In genomic region chr1:28099050-28099769, GRCh38 we compare ENCODE assay signal across 27 cellular contexts. TPM values are rescaled to one million over a fixed set of nuclear protein-coding genes. Genes with fewer than 3 reads are reported as not detected.
DNase-seq lines count a peak whose midpoint lies in the region; ATAC-seq, FAIRE-seq and TF ChIP-seq lines count a peak whose summit lies in the region.
"Had no signal": no experiment of that assay in that cellular context is flagged by ENCODE, and none has a peak within 500 bp of the region (broad histone marks: within the 10 kb centered on the region; RNA-seq: fewer than 3 reads in every experiment).

No MANE protein-coding gene starts in this region.

- H3K27ac ChIP-seq in colonic mucosa = no peak overlapping the region
- no peak overlapping the region for H3K27ac ChIP-seq in HepG2 (ENCODE audit: extremely low read length, insufficient read depth, low read length)
- H3K27ac ChIP-seq: adrenal gland, cardiac muscle cell, epithelial cell of prostate, lower lobe of right lung, stomach, transverse colon had no signal

- in situ Hi-C loops in HepG2 (cut with HindIII; ENCODE audit: extremely low pct_ligation_motif_present, low pct_unique_long_range_greater_than_20kb) = loop anchor here (25.0 kb wide), 1 partner anchor 263 kb away; the partner anchor contains the start of gene PHACTR4

- H3K9ac ChIP-seq in colonic mucosa (ENCODE audit: low read depth in 2 of 2, low read length in 2 of 2) (no peak overlapping the region), HepG2 (ENCODE audit: insufficient read depth, low read depth, low read length) (no peak overlapping the region)

- TF ChIP-seq CTCF in colonic mucosa (IDR thresholded peaks at IDR 0.05) (no peak), HepG2 (CRISPR knock-in tag; IDR thresholded peaks at IDR 0.05) (no peak)

- H3K4me3 ChIP-seq in colonic mucosa (no peak overlapping the region), HepG2 (replicated peaks in 1 of 3; ENCODE audit: insufficient read depth in 1 of 3, low read depth in 2 of 3, low read length in 3 of 3) (no peak overlapping the region)
- H3K4me3 ChIP-seq: adrenal gland, cardiac muscle cell, HAP-1, lower lobe of right lung, Peyer's patch, stomach, transverse colon had no signal

- no peak for TF ChIP-seq POLR2A in HepG2 (IDR thresholded peaks at IDR 0.05; ENCODE audit: insufficient read depth in 1 of 2, low read depth in 2 of 2, low read length in 2 of 2)

- intact Hi-C loops in colonic mucosa (cut with DNase I) (no loop called here), HepG2 (cut with micrococcal nuclease; ENCODE audit: unreplicated experiment) (loop anchor here (10.0 kb wide), 1 partner anchor 66 kb away; no protein-coding TSS in a partner anchor)

- TF ChIP-seq EP300 in HepG2 (IDR thresholded peaks at IDR 0.05; ENCODE audit: low read depth in 2 of 2, low read length in 2 of 2) = no peak
- no peak for TF ChIP-seq EP300 in HepG2 (CRISPR knock-in tag; IDR thresholded peaks at IDR 0.05; ENCODE audit: borderline replicate concordance)

- no peaks in the 10 kb centered on the region for H3K79me2 ChIP-seq in HepG2 (ENCODE audit: insufficient read depth, low read length)

- no peak for TF ChIP-seq RAD21 in HepG2 (CRISPR knock-in tag; IDR thresholded peaks at IDR 0.05)

- H4K20me1 ChIP-seq in HepG2 (ENCODE audit: insufficient read depth, low read length) = no peaks in the 10 kb centered on the region

- no TSS peak for BruUV-seq in HepG2 (replicated peaks; lab: Mats Ljungman, UMichigan)

- H3K4me2 ChIP-seq in HepG2 (ENCODE audit: low read depth, low read length) = no peak overlapping the region

- WGBS in HepG2 (ENCODE audit: low lambda C conversion rate) = 40% methylated on average over 5 of the region's 5 CpGs

- H3K9me3 ChIP-seq in colonic mucosa = no peaks in the 10 kb centered on the region
- H3K9me3 ChIP-seq in HepG2 (ENCODE audit: low read length) = no peaks in the 10 kb centered on the region
- H3K9me3 ChIP-seq: adrenal gland, HAP-1, lower lobe of right lung, Peyer's patch, stomach, transverse colon had no signal

- H3K27me3 ChIP-seq in colonic mucosa = no peaks in the 10 kb centered on the region
- H3K27me3 ChIP-seq in HepG2 (ENCODE audit: control insufficient read depth in 1 of 2, insufficient read depth in 2 of 2, low read length in 2 of 2) = no peaks in the 10 kb centered on the region
- H3K27me3 ChIP-seq: adrenal gland, cardiac muscle cell, Peyer's patch, stomach, transverse colon had no signal

- POLR2A ChIA-PET in HepG2 (lab: Yijun Ruan, JAX) = no interaction called here

- no peak overlapping the region for H2AFZ ChIP-seq in HepG2 (ENCODE audit: low read length)

- peak; percentile 56; the same call in 2 of the 3 replicates for ATAC-seq in HepG2
- ATAC-seq: lower lobe of right lung had no signal

- peak; percentile 52 for DNase-seq in activated CD8-positive, alpha-beta memory T cell treated with anti-CD3 and anti-CD28 coated beads for 24 hours
- DNase-seq in activated CD8-positive, alpha-beta memory T cell treated with anti-CD3 and anti-CD28 coated beads, Interleukin-2, amount 50 U/mL, for 4 hours = no peak
- DNase-seq in colonic mucosa (peak; percentile 8), HepG2 (ENCODE audit: low spot score) (no peak), ureter (ENCODE audit: low spot score) (peak; percentile 26), NCI-H1105 (lab: John Stamatoyannopoulos, UW) (no peak), SK-N-DZ (ENCODE audit: low spot score) (no peak)
- DNase-seq in stimulated activated CD4-positive, alpha-beta T cell treated with anti-CD3 and anti-CD28 coated beads, Interleukin-4, amount 100 ng/mL, for 4 hours = no peak
- DNase-seq: 8988T; activated CD4-positive, alpha-beta memory T cell treated with anti-CD3 and anti-CD28 coated beads for 36 hours; activated CD4-positive, CD25-positive, alpha-beta regulatory T cell; activated T-cell treated with anti-CD3 and anti-CD28 coated beads, Interleukin-2, amount 50 U/mL, for 1 hour; DMS53; hippocampal formation; Karpas-422; lower lobe of right lung; NCI-H1092; NCI-H2081 treated with DMSO at 0.1 percent for 48 hours; stomach; T1000; transverse colon had no signal

- H3K36me3 ChIP-seq in colonic mucosa (no peaks in the 10 kb centered on the region), HepG2 (replicated peaks in 1 of 2; ENCODE audit: control insufficient read depth in 1 of 2, insufficient read depth in 2 of 2, low read length in 2 of 2) (no peaks in the 10 kb centered on the region)
- H3K36me3 ChIP-seq: adrenal gland, cardiac muscle cell, HAP-1, lower lobe of right lung, Peyer's patch, stomach, transverse colon had no signal

- CTCF ChIA-PET in HepG2 (lab: Yijun Ruan, JAX; ENCODE audit: low intra/inter-chr PET ratio, low total read pairs) = no interaction called here

- H3K4me1 ChIP-seq in colonic mucosa = no peaks in the 10 kb centered on the region
- peaks cover 23% of the 10 kb centered on the region for H3K4me1 ChIP-seq in HepG2 (ENCODE audit: insufficient read depth, low read length)
- H3K4me1 ChIP-seq: adrenal gland, HAP-1, lower lobe of right lung, Peyer's patch, stomach had no signal

- FAIRE-seq in HepG2 (lab: Jason Lieb, UNC) = no peak
- FAIRE-seq: HTR-8/SVneo had no signal

TF ChIP-seq in HepG2, 621 proteins besides CTCF, POLR2A, EP300 and RAD21:
- TF ChIP-seq FOSL2 (CRISPR knock-in tag; IDR thresholded peaks at IDR 0.05) (0 out of 2 replicates have a peak, but pooled peaks have one; percentile 17), ZNF414 (CRISPR knock-in tag; IDR thresholded peaks at IDR 0.05) (no peak)
TF ChIP-seq in HepG2: peak in this region for 1.

RNA-seq across cellular contexts. Expression of gene EYA3, which starts 10.8 kb away (rescaled TPM):
- 10 to 100 TPM; 21.8 to 27.6 TPM for total RNA-seq in colonic mucosa
- 19.7 and 26.3 TPM in 2 replicates for total RNA-seq in HepG2 (2016; rRNA removed; fragmentation: Illumina TruSeq; extraction: Trizol)
- total RNA-seq in HepG2 (2016; cell fraction: cytosol; rRNA removed; fragmentation: Illumina TruSeq; extraction: Trizol; ENCODE audit: low read depth) = 9.5 and 9.6 TPM in 2 replicates
- 17.2 and 24.4 TPM in 2 replicates for total RNA-seq in HepG2 (2016; cell fraction: insoluble cytoplasmic fraction; rRNA removed; fragmentation: Illumina TruSeq; extraction: Trizol)
- total RNA-seq in HepG2 (2016; cell fraction: membrane; rRNA removed; fragmentation: Illumina TruSeq; extraction: Trizol) = 7.9 and 8.4 TPM in 2 replicates
- 15.7 and 18.2 TPM in 2 replicates for total RNA-seq in HepG2 (2016; cell fraction: nucleus; rRNA removed; fragmentation: Illumina TruSeq; extraction: Trizol)
- 12.2 and 13.9 TPM in 2 replicates for polyA plus RNA-seq in HepG2 (2011; rRNA removed)
- polyA plus RNA-seq in HepG2 (2011; cell fraction: cytosol; rRNA removed) = 5.6 and 7.2 TPM in 2 replicates
- 7.5 and 7.6 TPM in 2 replicates for polyA plus RNA-seq in HepG2 (2011; cell fraction: nucleus; rRNA removed)
- 7.5 and 7.9 TPM in 2 replicates for polyA plus RNA-seq in HepG2 (2012)
- 0.67 and 1.0 TPM in 2 replicates for polyA plus RNA-seq in HepG2 (2016; cell fraction: cytosol; fragmentation: Illumina TruSeq; extraction: Trizol; ENCODE audit: low read depth)
- 11.7 and 12.0 TPM in 2 replicates for polyA plus RNA-seq in HepG2 (2016; cell fraction: insoluble cytoplasmic fraction; fragmentation: Illumina TruSeq; extraction: Trizol; ENCODE audit: low read depth)
- 1.4 and 1.6 TPM in 2 replicates for polyA plus RNA-seq in HepG2 (2016; cell fraction: membrane; fragmentation: Illumina TruSeq; extraction: Trizol; ENCODE audit: low read depth)
- polyA plus RNA-seq in HepG2 (2016; cell fraction: nucleus; fragmentation: Illumina TruSeq; extraction: Trizol; ENCODE audit: insufficient read depth, low read depth) = 16.9 and 17.5 TPM in 2 replicates
- polyA minus RNA-seq in HepG2 (2011; rRNA and poly(A)+ RNA removed; ENCODE audit: low replicate concordance) = 26.2 and 75.0 TPM in 2 replicates
- 11.7 and 13.3 TPM in 2 replicates for polyA minus RNA-seq in HepG2 (2011; cell fraction: cytosol; rRNA and poly(A)+ RNA removed)
- polyA minus RNA-seq in HepG2 (2011; cell fraction: nucleus; rRNA and poly(A)+ RNA removed) = 20.0 and 20.3 TPM in 2 replicates
- 31.6 TPM for total RNA-seq in ureter
- 11.8 and 18.6 TPM in 2 replicates for polyA plus RNA-seq in SK-N-DZ (2014; cell fraction: cytosol; rRNA removed)
- 9.3 and 17.9 TPM in 2 replicates for polyA plus RNA-seq in SK-N-DZ (2014; cell fraction: nucleus; rRNA removed)

Comparison
In these comparisons a context has a peak if more than half of its experiments do, and no peak if none do; other contexts are left out.
1. DNase-seq: peak in activated CD8-positive, alpha-beta memory T cell treated with anti-CD3 and anti-CD28 coated beads for 24 hours (single experiment), colonic mucosa (single experiment) and ureter (single experiment); none in activated CD8-positive, alpha-beta memory T cell treated with anti-CD3 and anti-CD28 coated beads, Interleukin-2, amount 50 U/mL, for 4 hours (single experiment), HepG2 (single experiment), NCI-H1105 (single experiment), SK-N-DZ (single experiment) and stimulated activated CD4-positive, alpha-beta T cell treated with anti-CD3 and anti-CD28 coated beads, Interleukin-4, amount 100 ng/mL, for 4 hours (0 of 2).